Comparison of ENCODE assay signal across 22 cellular contexts in the genomic region with DNA sequence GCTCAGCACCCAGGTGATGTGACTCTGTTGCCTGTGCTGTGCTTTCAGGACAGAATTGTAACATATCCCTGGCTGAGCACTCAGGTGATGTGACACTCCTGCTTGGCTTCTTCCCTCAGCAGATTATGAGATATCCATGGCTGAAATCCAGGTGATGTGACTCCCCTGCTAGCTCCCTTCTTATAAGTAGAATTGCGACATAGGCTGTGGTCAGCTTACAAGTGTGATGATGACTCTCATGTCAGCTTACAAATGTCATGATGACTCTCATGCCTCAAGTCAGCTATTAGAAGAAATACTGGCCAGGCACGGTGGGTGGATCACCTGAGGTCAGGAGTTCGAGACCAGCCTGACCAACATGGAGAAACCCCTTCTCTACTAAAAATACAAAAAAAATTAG. TPM values are rescaled to one million over a fixed set of nuclear protein-coding genes. Genes with fewer than 3 reads are reported as not detected.
A peak's percentile ranks its signal among the peaks of the same experiment; 100 is the strongest.
DNase-seq lines count a peak whose midpoint lies in the region; ATAC-seq and TF ChIP-seq lines count a peak whose summit lies in the region.
"Had no signal": no experiment of that assay in that cellular context is flagged by ENCODE, and none has a peak within 500 bp of the region (broad histone marks: within the 10 kb centered on the region; RNA-seq: fewer than 3 reads in every experiment).

No MANE protein-coding gene starts in this region.

- H3K9me3 Mint-ChIP-seq in CD14-positive monocyte: peaks cover 8 to 51% (median 20%) of the 10 kb centered on the region in 7 donors

- no peak for ATAC-seq in SK-N-SH treated with all-trans-retinoic acid at 6 μM for 48 hours
- ATAC-seq: A549 had no signal

- DNase-seq in CD14-positive monocyte (ENCODE audit: low spot score): no peak
- DNase-seq in NB4 (ENCODE audit: low read depth): peak; percentile 54
- peak; percentile 9 for DNase-seq in coronary artery (ENCODE audit: low spot score)
- no peak for DNase-seq in NCI-H1436 treated with DMSO at 0.1 percent for 48 hours (lab: John Stamatoyannopoulos, UW)
- DNase-seq in stimulated activated CD4-positive, alpha-beta T cell treated with anti-CD3 and anti-CD28 coated beads, Interleukin-4, amount 100 ng/mL, for 1 hour: no peak
- DNase-seq: BE2C; CD4-positive, CD25-positive, alpha-beta regulatory T cell; EL; GF-D8; HCEC 1CT; Kasumi-1; NCI-H1092 treated with DMSO at 0.1 percent for 48 hours; NCI-H2029 treated with DMSO at 0.1 percent for 48 hours; NCI-H226; NCI-H510A treated with DMSO at 0.1 percent for 48 hours; NCI-H774; NK-92 treated with Interleukin-12 subunit alpha and Interleukin-12 subunit beta, amount 100 ng/mL, for 24 hours; SIG-M5; SK-N-SH had no signal

- intact Hi-C loops in CD14-positive monocyte (cut with micrococcal nuclease): no loop called here

- peak overlapping the region in 4 of 7 donors; percentile 33 to 77 (median 71) for H3K27ac Mint-ChIP-seq in CD14-positive monocyte
- H3K27ac Mint-ChIP-seq: CD4-positive, CD25-positive, alpha-beta regulatory T cell had no signal

- no peaks in the 10 kb centered on the region for H3K27me3 ChIP-seq in neutrophil
- H3K27me3 ChIP-seq: BE2C had no signal

- H3K4me3 ChIP-seq in NB4 (ENCODE audit: low read depth, low read length) (no peak overlapping the region), coronary artery (no peak overlapping the region), neutrophil (ENCODE audit: low read depth in 1 of 2, low read length in 1 of 2) (no peak overlapping the region)
- H3K4me3 ChIP-seq: A549 had no signal

- H3K4me1 Mint-ChIP-seq in CD14-positive monocyte: peaks cover 19% of the 10 kb centered on the region

- H3K4me1 ChIP-seq in neutrophil (ENCODE audit: control insufficient read depth in 1 of 2, insufficient read depth in 1 of 2, low read depth in 1 of 2, low read length in 1 of 2): peaks cover 28 to 43% of the 10 kb centered on the region in 2 experiments
- H3K4me1 ChIP-seq: A549, BE2C had no signal

- no peak for TF ChIP-seq POLR2A in NB4 (IDR thresholded peaks at IDR 0.05; ENCODE audit: extremely low read depth, insufficient read length)

- H3K27me3 Mint-ChIP-seq in CD14-positive monocyte (ENCODE audit: low read depth in 3 of 3): no peaks in the 10 kb centered on the region
- H3K27me3 Mint-ChIP-seq: CD4-positive, CD25-positive, alpha-beta regulatory T cell had no signal

- H3K27ac ChIP-seq in coronary artery (no peak overlapping the region), neutrophil (peak overlapping the region; percentile 94)
- H3K27ac ChIP-seq: A549 had no signal

- no peaks in the 10 kb centered on the region for H3K9me3 ChIP-seq in neutrophil
- H3K9me3 ChIP-seq: A549, BE2C, SK-N-SH had no signal

- peaks cover 5% of the 10 kb centered on the region in 2 donors for H3K36me3 Mint-ChIP-seq in CD14-positive monocyte
- H3K36me3 Mint-ChIP-seq: CD4-positive, CD25-positive, alpha-beta regulatory T cell had no signal

- no peaks in the 10 kb centered on the region for H3K36me3 ChIP-seq in neutrophil
- H3K36me3 ChIP-seq: BE2C had no signal

- no peak for TF ChIP-seq CTCF in CD14-positive monocyte (IDR thresholded peaks at IDR 0.05)
- TF ChIP-seq CTCF in NB4 (IDR thresholded peaks at IDR 0.05; ENCODE audit: low read depth, low read length): no peak
- no peak for TF ChIP-seq CTCF in coronary artery (IDR thresholded peaks at IDR 0.05)
- no peak for TF ChIP-seq CTCF in neutrophil (IDR thresholded peaks at IDR 0.05)

- no peak overlapping the region for H3K4me3 Mint-ChIP-seq in CD14-positive monocyte
- H3K4me3 Mint-ChIP-seq: CD4-positive, CD25-positive, alpha-beta regulatory T cell had no signal

TF ChIP-seq in SK-N-SH treated with all-trans-retinoic acid at 6 μM for 48 hours, 23 proteins besides CTCF, POLR2A, EP300 and RAD21:
- TF ChIP-seq PPARA (CRISPR knock-in tag; IDR thresholded peaks at IDR 0.05; ENCODE audit: borderline replicate concordance) (no peak), ISL1 (CRISPR knock-in tag; IDR thresholded peaks at IDR 0.05) (no peak), CSRNP3 (CRISPR knock-in tag; IDR thresholded peaks at IDR 0.05) (no peak), TCF4 (CRISPR knock-in tag; IDR thresholded peaks at IDR 0.05; ENCODE audit: borderline replicate concordance) (no peak), ZFP30 (CRISPR knock-in tag; IDR thresholded peaks at IDR 0.05) (no peak), TSHZ2 (CRISPR knock-in tag; IDR thresholded peaks at IDR 0.05) (no peak), PATZ1 (CRISPR knock-in tag; IDR thresholded peaks at IDR 0.05; ENCODE audit: borderline replicate concordance) (no peak), ARNTL (CRISPR knock-in tag; IDR thresholded peaks at IDR 0.05; ENCODE audit: borderline replicate concordance, low read depth) (no peak), ZNF70 (CRISPR knock-in tag; IDR thresholded peaks at IDR 0.05) (no peak), GLIS3 (CRISPR knock-in tag; IDR thresholded peaks at IDR 0.05) (no peak), CSDC2 (CRISPR knock-in tag; IDR thresholded peaks at IDR 0.05) (no peak), ZFP3 (CRISPR knock-in tag; IDR thresholded peaks at IDR 0.05) (no peak), ZNF8 (CRISPR knock-in tag; IDR thresholded peaks at IDR 0.05) (no peak), ZNF565 (CRISPR knock-in tag; conservative IDR thresholded peaks at IDR 0.05; ENCODE audit: low read depth) (no peak), ESRRG (CRISPR knock-in tag; IDR thresholded peaks at IDR 0.05) (no peak), RARB (CRISPR knock-in tag; IDR thresholded peaks at IDR 0.05) (no peak), BACH2 (CRISPR knock-in tag; IDR thresholded peaks at IDR 0.05; ENCODE audit: borderline replicate concordance) (no peak)
- TF ChIP-seq, protein P1, sequence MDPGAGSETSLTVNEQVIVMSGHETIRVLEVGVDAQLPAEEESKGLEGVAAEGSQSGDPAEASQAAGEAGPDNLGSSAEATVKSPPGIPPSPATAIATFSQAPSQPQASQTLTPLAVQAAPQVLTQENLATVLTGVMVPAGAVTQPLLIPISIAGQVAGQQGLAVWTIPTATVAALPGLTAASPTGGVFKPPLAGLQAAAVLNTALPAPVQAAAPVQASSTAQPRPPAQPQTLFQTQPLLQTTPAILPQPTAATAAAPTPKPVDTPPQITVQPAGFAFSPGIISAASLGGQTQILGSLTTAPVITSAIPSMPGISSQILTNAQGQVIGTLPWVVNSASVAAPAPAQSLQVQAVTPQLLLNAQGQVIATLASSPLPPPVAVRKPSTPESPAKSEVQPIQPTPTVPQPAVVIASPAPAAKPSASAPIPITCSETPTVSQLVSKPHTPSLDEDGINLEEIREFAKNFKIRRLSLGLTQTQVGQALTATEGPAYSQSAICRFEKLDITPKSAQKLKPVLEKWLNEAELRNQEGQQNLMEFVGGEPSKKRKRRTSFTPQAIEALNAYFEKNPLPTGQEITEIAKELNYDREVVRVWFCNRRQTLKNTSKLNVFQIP (CRISPR knock-in tag; IDR thresholded peaks at IDR 0.05; ENCODE audit: borderline replicate concordance, low read depth): no peak

RNA-seq across cellular contexts. Expression of gene ZNF429, which starts 14.2 kb away (rescaled TPM):
- polyA plus RNA-seq in CD14-positive monocyte: 10 to 100 TPM; 11.1 to 11.6 TPM
- polyA plus RNA-seq: A549 had no signal

Comparison
In these comparisons a context has a peak if more than half of its experiments do, and no peak if none do; other contexts are left out.
1. DNase-seq: peak in NB4 (single experiment) and coronary artery (single experiment); none in CD14-positive monocyte (single experiment), NCI-H1436 treated with DMSO at 0.1 percent for 48 hours (single experiment) and stimulated activated CD4-positive, alpha-beta T cell treated with anti-CD3 and anti-CD28 coated beads, Interleukin-4, amount 100 ng/mL, for 1 hour (single experiment).